Comparison of ENCODE assay signal across 19 cellular contexts in genomic region chr22:42878561-42879305, GRCh38. TPM values are rescaled to one million over a fixed set of nuclear protein-coding genes. Genes with fewer than 3 reads are reported as not detected.
DNase-seq lines count a peak whose midpoint lies in the region; ATAC-seq, FAIRE-seq and TF ChIP-seq lines count a peak whose summit lies in the region.
"Had no signal": no experiment of that assay in that cellular context is flagged by ENCODE, and none has a peak within 500 bp of the region (broad histone marks: within the 10 kb centered on the region; RNA-seq: fewer than 3 reads in every experiment).

No MANE protein-coding gene starts in this region.

- H3K4me3 ChIP-seq in HEK293 (ENCODE audit: low read depth, low read length) (no peak overlapping the region), pancreas (peak overlapping the region in 2 of 4 donors; percentile 42 to 43)

- CTCF ChIA-PET in HEK293 (lab: Yijun Ruan, JAX) (interaction anchor here (3.7 kb wide), 1 partner anchor 11 kb away, joined by 25 read pairs; no protein-coding TSS in a partner anchor), RWPE1 (lab: Yijun Ruan, JAX) (no interaction called here)

- DNase-seq in RWPE1 (ENCODE audit: low spot score) (no peak), left cardiac atrium (no peak), pancreas (peak in 3 of 6 donors; percentile 44 to 73 (median 52)), NCI-H1436 (lab: John Stamatoyannopoulos, UW) (no peak), NCI-H1436 treated with DMSO at 0.1 percent for 48 hours (lab: John Stamatoyannopoulos, UW) (no peak)
- DNase-seq in stimulated activated CD4-positive, alpha-beta T cell treated with anti-CD3 and anti-CD28 coated beads, Interleukin-1b, Interleukin-23, amount 100 ng/mL, for 48 hours: no peak
- DNase-seq: ACHN; C1 segment of cervical spinal cord; CD8-positive, alpha-beta memory T cell; GOT3; MM.1S; NCI-H1092; NCI-H2171 treated with DMSO at 0.1 percent for 48 hours; NCI-H446; NCI-H526 treated with DMSO at 0.1 percent for 48 hours had no signal

- no peaks in the 10 kb centered on the region for H3K4me1 ChIP-seq in HEK293 (ENCODE audit: control insufficient read depth, insufficient read depth, low read length)
- H3K4me1 ChIP-seq in pancreas: peaks cover 10 to 24% (median 13%) of the 10 kb centered on the region in 3 donors

- intact Hi-C loops in left cardiac atrium (cut with DNase I) (no loop called here), pancreas (cut with DNase I) (no loop called here)

- FAIRE-seq in pancreas (lab: Jason Lieb, UNC): no peak
- FAIRE-seq: D721Med, GM12891, GM19239 had no signal

- no peak for TF ChIP-seq CTCF in HEK293 (tag by site-specific recombination; IDR thresholded peaks at IDR 0.05)
- TF ChIP-seq CTCF in RWPE1 (conservative IDR thresholded peaks at IDR 0.05; ENCODE audit: low read depth): no peak
- no peak for TF ChIP-seq CTCF in pancreas (IDR thresholded peaks at IDR 0.05)

- no peak overlapping the region for H3K27ac ChIP-seq in HEK293 (ENCODE audit: extremely low read depth, low read depth, low read length)
- 0 out of 2 replicates have a peak overlapping the region, but pooled peaks have one; percentile 8 for H3K27ac ChIP-seq in RWPE1
- H3K27ac ChIP-seq in pancreas: peak overlapping the region in 3 of 4 donors; percentile 39 to 96 (median 91)

- H3K27me3 ChIP-seq in pancreas: no peaks in the 10 kb centered on the region

- POLR2A ChIA-PET in HEK293 (lab: Yijun Ruan, JAX) (no interaction called here), RWPE1 (lab: Yijun Ruan, JAX; ENCODE audit: low non-redundant PET) (interaction anchor here (0.5 kb wide), 1 partner anchor 16 kb away, joined by 3 read pairs; no protein-coding TSS in a partner anchor)

- ATAC-seq in left cardiac atrium (peak; percentile 9 to 18), pancreas (no peak)

- 55 to 63% methylated on average over 22 of the region's 22 CpGs for WGBS in pancreas, 2 donors

- H3K9me3 ChIP-seq in HEK293 (ENCODE audit: control insufficient read depth, insufficient read depth, low read depth, low read length): no peaks in the 10 kb centered on the region
- no peaks in the 10 kb centered on the region for H3K9me3 ChIP-seq in pancreas

- H3K36me3 ChIP-seq in HEK293 (ENCODE audit: control insufficient read depth in 2 of 2, insufficient read depth in 1 of 2, low read length in 2 of 2): peaks cover 7 to 96% of the 10 kb centered on the region in 2 experiments; a peak in 2 of 3 replicates
- H3K36me3 ChIP-seq in pancreas: peaks cover 0 to 62% (median 38%) of the 10 kb centered on the region in 3 donors

TF ChIP-seq in HEK293, 187 proteins besides CTCF, POLR2A, EP300 and RAD21:
- TF ChIP-seq ZNF600 (tag by site-specific recombination; IDR thresholded peaks at IDR 0.05) (no peak), ZBTB20 (tag by site-specific recombination; IDR thresholded peaks at IDR 0.05) (no peak), SCRT2 (tag by site-specific recombination; IDR thresholded peaks at IDR 0.05) (peak; percentile 82), ZNF629 (tag by site-specific recombination; IDR thresholded peaks at IDR 0.05) (no peak)

RNA-seq across cellular contexts. Expression of gene ARFGAP3, which starts 21.7 kb away (rescaled TPM):
- total RNA-seq in left cardiac atrium (10 to 100 TPM; 21.2 to 39.8 TPM), pancreas (10 to 100 TPM; 54.8 to 75.3 (median 62.1) TPM)
- polyA plus RNA-seq in pancreas: 10 to 100 TPM; 39.1 to 45.4 TPM

Comparison
In these comparisons a context has a peak if more than half of its experiments do, and no peak if none do; other contexts are left out.
1. ATAC-seq: peak in left cardiac atrium (2 of 2); none in pancreas (0 of 4).